8 cellular contexts compared by ENCODE assay signal in genomic region chr11:10305262-10305963, GRCh38. TPM values are rescaled to one million over a fixed set of nuclear protein-coding genes. Genes with fewer than 3 reads are reported as not detected.
DNase-seq lines count a peak whose midpoint lies in the region; ATAC-seq and TF ChIP-seq lines count a peak whose summit lies in the region.

No MANE protein-coding gene starts in this region.

- POLR2A ChIA-PET in CD8-positive, alpha-beta memory T cell (lab: Charles Lee): interaction anchor here (0.6 to 1.6 kb wide), 3 partner anchors 8 to 95 kb away, joined by 3 to 4 read pairs (median 3); no protein-coding TSS in a partner anchor

- CTCF ChIA-PET in CD8-positive, alpha-beta memory T cell (lab: Charles Lee): interaction anchor here (0.6 to 7.2 kb wide), 8 partner anchors 12 to 546 kb away, joined by 3 to 61 read pairs (median 4); no protein-coding TSS in a partner anchor

- no peak for TF ChIP-seq CTCF in KMS-11 (conservative IDR thresholded peaks at IDR 0.05; ENCODE audit: low read depth, low read length)
- no peak for TF ChIP-seq CTCF in foreskin keratinocyte (conservative IDR thresholded peaks at IDR 0.05)
- TF ChIP-seq CTCF in neural progenitor cell (IDR thresholded peaks at IDR 0.05): no peak

- H3K4me2 ChIP-seq in KMS-11: peak overlapping the region; percentile 63
- peak overlapping the region; percentile 80 for H3K4me2 ChIP-seq in neural progenitor cell

- peaks cover 38 to 55% (median 54%) of the 10 kb centered on the region in 3 donors for H3K4me1 Mint-ChIP-seq in CD8-positive, alpha-beta memory T cell
- H3K4me1 Mint-ChIP-seq in neural progenitor cell: peaks cover 37% of the 10 kb centered on the region

- H3K4me3 Mint-ChIP-seq in CD8-positive, alpha-beta memory T cell: peak overlapping the region; percentile 97 to 100 (median 99)
- H3K4me3 Mint-ChIP-seq in neural progenitor cell: peak overlapping the region; percentile 95

- peaks cover 53% of the 10 kb centered on the region for H3K4me1 ChIP-seq in CD8-positive, alpha-beta memory T cell (ENCODE audit: insufficient read depth, low read length)
- H3K4me1 ChIP-seq in KMS-11 (ENCODE audit: low read depth, poor library complexity, severe bottlenecking) (peaks cover 55% of the 10 kb centered on the region), foreskin keratinocyte (peaks cover 25% of the 10 kb centered on the region), neural progenitor cell (peaks cover 38% of the 10 kb centered on the region)

- H4K20me1 ChIP-seq in KMS-11 (ENCODE audit: insufficient read depth): no peaks in the 10 kb centered on the region
- H4K20me1 ChIP-seq in neural progenitor cell (ENCODE audit: low read depth): peaks cover 29% of the 10 kb centered on the region

- H3K27ac Mint-ChIP-seq in CD8-positive, alpha-beta memory T cell: peak overlapping the region in 3 of 8 donors; percentile 11 to 35 (median 24)
- peak overlapping the region; percentile 69 for H3K27ac Mint-ChIP-seq in neural progenitor cell

- no peak for ATAC-seq in foreskin keratinocyte
- no peak for ATAC-seq in GM18520 (IDR thresholded peaks at IDR 0.05; ENCODE audit: unreplicated experiment)
- no peak for ATAC-seq in GM21423 (IDR thresholded peaks at IDR 0.05; ENCODE audit: unreplicated experiment)

- no peaks in the 10 kb centered on the region for H3K9me3 Mint-ChIP-seq in CD8-positive, alpha-beta memory T cell
- H3K9me3 Mint-ChIP-seq in neural progenitor cell: no peaks in the 10 kb centered on the region

- peak overlapping the region; percentile 86; the same call in 1 of the 2 replicates for H2AFZ ChIP-seq in KMS-11 (ENCODE audit: low read depth)
- no peak overlapping the region for H2AFZ ChIP-seq in neural progenitor cell (replicated peaks)

- H3K36me3 ChIP-seq in CD8-positive, alpha-beta memory T cell (ENCODE audit: insufficient read depth, low read length): no peaks in the 10 kb centered on the region
- no peaks in the 10 kb centered on the region for H3K36me3 ChIP-seq in KMS-11 (ENCODE audit: insufficient read depth)
- H3K36me3 ChIP-seq in neural progenitor cell: no peaks in the 10 kb centered on the region

- H3K4me3 ChIP-seq in CD8-positive, alpha-beta memory T cell (ENCODE audit: low read length): peak overlapping the region; percentile 93
- H3K4me3 ChIP-seq in KMS-11 (IDR thresholded peaks at IDR 0.05; ENCODE audit: insufficient read depth, low read depth, low read length) (no peak overlapping the region), neural progenitor cell (peak overlapping the region; percentile 52)

- H3K27me3 Mint-ChIP-seq in CD8-positive, alpha-beta memory T cell: peaks cover 11 to 18% of the 10 kb centered on the region in 2 donors
- H3K27me3 Mint-ChIP-seq in neural progenitor cell (ENCODE audit: insufficient read depth, low read depth): peaks cover 30% of the 10 kb centered on the region

- no peak overlapping the region; the same call in 1 of the 2 replicates for H3K9ac ChIP-seq in KMS-11
- H3K9ac ChIP-seq in neural progenitor cell: no peak overlapping the region

- peaks cover 30% of the 10 kb centered on the region for H3K27me3 ChIP-seq in CD8-positive, alpha-beta memory T cell (ENCODE audit: insufficient read depth, low read length, poor library complexity, severe bottlenecking)
- H3K27me3 ChIP-seq in KMS-11 (ENCODE audit: insufficient read depth, low read depth): peaks cover 52% of the 10 kb centered on the region
- H3K27me3 ChIP-seq in foreskin keratinocyte: no peaks in the 10 kb centered on the region
- peaks cover 100% of the 10 kb centered on the region for H3K27me3 ChIP-seq in neural progenitor cell

- DNase-seq in CD8-positive, alpha-beta memory T cell: peak in 3 of 5 donors; percentile 26 to 55 (median 33)
- DNase-seq in activated CD8-positive, alpha-beta memory T cell treated with anti-CD3 and anti-CD28 coated beads, Interleukin-2, amount 50 U/mL, for 4 hours: peak; percentile 30
- peak in 1 of 2 donors; percentile 46 for DNase-seq in foreskin keratinocyte
- DNase-seq in neural progenitor cell (ENCODE audit: low spot score): peak; percentile 74
- no peak for DNase-seq in HPDE6-E6E7 (ENCODE audit: extremely low spot score)

- H3K9me3 ChIP-seq in CD8-positive, alpha-beta memory T cell (ENCODE audit: low read length): no peaks in the 10 kb centered on the region
- no peaks in the 10 kb centered on the region for H3K9me3 ChIP-seq in neural progenitor cell (ENCODE audit: low read depth)

- no peak overlapping the region for H3K27ac ChIP-seq in CD8-positive, alpha-beta memory T cell (ENCODE audit: low read depth, low read length)
- H3K27ac ChIP-seq in KMS-11: no peak overlapping the region
- H3K27ac ChIP-seq in foreskin keratinocyte: peak overlapping the region; percentile 54
- no peak overlapping the region for H3K27ac ChIP-seq in neural progenitor cell

- H3F3A ChIP-seq in neural progenitor cell (ENCODE audit: low read depth): peaks cover 47% of the 10 kb centered on the region

- no peaks in the 10 kb centered on the region for H3K79me2 ChIP-seq in KMS-11 (ENCODE audit: insufficient read depth, low read depth)
- H3K79me2 ChIP-seq in neural progenitor cell (ENCODE audit: low read depth): no peaks in the 10 kb centered on the region

- H3K36me3 Mint-ChIP-seq in CD8-positive, alpha-beta memory T cell: peaks cover 0 to 14% (median 0%) of the 10 kb centered on the region in 3 donors
- H3K36me3 Mint-ChIP-seq in neural progenitor cell: no peaks in the 10 kb centered on the region

RNA-seq across cellular contexts. Expression of gene ADM, which starts 0.5 kb away (rescaled TPM):
- under 1 TPM; 0.24 to 0.64 TPM for total RNA-seq in CD8-positive, alpha-beta memory T cell
- polyA plus RNA-seq in CD8-positive, alpha-beta memory T cell: 0.16 TPM
- total RNA-seq in foreskin keratinocyte (28.7 and 34.1 TPM in 2 replicates), neural progenitor cell (ENCODE audit: low replicate concordance) (3.8 and 8.5 TPM in 2 replicates)
- 20.8 and 26.6 TPM in 2 replicates for polyA plus RNA-seq in foreskin keratinocyte

RNA-seq across cellular contexts. Expression of gene SBF2, which starts 11.4 kb away (rescaled TPM):
- total RNA-seq in CD8-positive, alpha-beta memory T cell: 1 to 10 TPM; 3.7 to 4.2 TPM
- 4.3 TPM for polyA plus RNA-seq in CD8-positive, alpha-beta memory T cell
- 21.3 and 22.7 TPM in 2 replicates for total RNA-seq in foreskin keratinocyte
- polyA plus RNA-seq in foreskin keratinocyte: 5.9 and 7.2 TPM in 2 replicates
- total RNA-seq in neural progenitor cell (ENCODE audit: low replicate concordance): 48.2 and 51.1 TPM in 2 replicates
